21 cellular contexts compared by ENCODE assay signal in genomic region chr2:105879798-105880300, GRCh38.
DNase-seq lines count a peak whose midpoint lies in the region; ATAC-seq and TF ChIP-seq lines count a peak whose summit lies in the region.
"Had no signal": no experiment of that assay in that cellular context is flagged by ENCODE, and none has a peak within 500 bp of the region (broad histone marks: within the 10 kb centered on the region; RNA-seq: fewer than 3 reads in every experiment).

No MANE protein-coding gene starts in this region.

- H3K27me3 Mint-ChIP-seq in activated T-cell treated with anti-CD3 and anti-CD28 coated beads, Interleukin-2, amount 50 U/mL, for 24 hours: no peaks in the 10 kb centered on the region
- no peaks in the 10 kb centered on the region for H3K27me3 Mint-ChIP-seq in activated CD8-positive, alpha-beta T cell treated with anti-CD3 and anti-CD28 coated beads for 36 hours

- no peaks in the 10 kb centered on the region for H3K36me3 ChIP-seq in thoracic aorta
- H3K36me3 ChIP-seq: BE2C had no signal

- POLR2A ChIA-PET in activated CD8-positive, alpha-beta T cell treated with anti-CD3 and anti-CD28 coated beads for 36 hours (lab: Charles Lee): no interaction called here

- CTCF ChIA-PET in activated CD8-positive, alpha-beta T cell treated with anti-CD3 and anti-CD28 coated beads for 36 hours (lab: Charles Lee): interaction anchor here (1.0 to 1.8 kb wide), 3 partner anchors 19 to 205 kb away, joined by 3 to 4 read pairs (median 3); no protein-coding TSS in a partner anchor

- peaks cover 9 to 40% of the 10 kb centered on the region in 2 donors for H3K4me1 ChIP-seq in thoracic aorta (ENCODE audit: control insufficient read depth in 1 of 2, low read depth in 2 of 2)
- H3K4me1 ChIP-seq: BE2C had no signal

- peaks cover 96% of the 10 kb centered on the region for H3K4me1 Mint-ChIP-seq in activated T-cell treated with anti-CD3 and anti-CD28 coated beads, Interleukin-2, amount 50 U/mL, for 24 hours (ENCODE audit: low read depth)
- H3K4me1 Mint-ChIP-seq in activated CD8-positive, alpha-beta T cell treated with anti-CD3 and anti-CD28 coated beads for 36 hours (ENCODE audit: low read depth): peaks cover 86% of the 10 kb centered on the region

- no peak overlapping the region for H3K4me3 ChIP-seq in thoracic aorta
- H3K4me3 ChIP-seq: left ventricle myocardium inferior, psoas muscle had no signal

- H3K4me3 Mint-ChIP-seq in activated T-cell treated with anti-CD3 and anti-CD28 coated beads, Interleukin-2, amount 50 U/mL, for 24 hours: no peak overlapping the region
- H3K4me3 Mint-ChIP-seq in activated CD8-positive, alpha-beta T cell treated with anti-CD3 and anti-CD28 coated beads for 36 hours: no peak overlapping the region

- ATAC-seq in activated CD8-positive, alpha-beta T cell treated with anti-CD3 and anti-CD28 coated beads for 36 hours: no peak
- ATAC-seq in thoracic aorta (ENCODE audit: insufficient number of reproducible peaks, low FRiP score, low read depth): no peak
- ATAC-seq: PC-3, psoas muscle had no signal

- H3K36me3 Mint-ChIP-seq in activated T-cell treated with anti-CD3 and anti-CD28 coated beads, Interleukin-2, amount 50 U/mL, for 24 hours (ENCODE audit: low read depth): peaks cover 100% of the 10 kb centered on the region
- peaks cover 91% of the 10 kb centered on the region for H3K36me3 Mint-ChIP-seq in activated CD8-positive, alpha-beta T cell treated with anti-CD3 and anti-CD28 coated beads for 36 hours (ENCODE audit: low read depth)

- H3K27ac ChIP-seq in thoracic aorta: peak overlapping the region; percentile 11 to 27
- H3K27ac ChIP-seq: left ventricle myocardium inferior, psoas muscle had no signal

- H3K27ac Mint-ChIP-seq in activated T-cell treated with anti-CD3 and anti-CD28 coated beads, Interleukin-2, amount 50 U/mL, for 24 hours: peak overlapping the region; percentile 80
- peak overlapping the region; percentile 84 for H3K27ac Mint-ChIP-seq in activated CD8-positive, alpha-beta T cell treated with anti-CD3 and anti-CD28 coated beads for 36 hours

- H3K9me3 ChIP-seq in thoracic aorta: no peaks in the 10 kb centered on the region
- H3K9me3 ChIP-seq: BE2C had no signal

- TF ChIP-seq POLR2A in erythroblast (IDR thresholded peaks at IDR 0.05; ENCODE audit: low read length): no peak

- H3K27me3 ChIP-seq in thoracic aorta (replicated peaks; ENCODE audit: insufficient read depth): no peaks in the 10 kb centered on the region
- H3K27me3 ChIP-seq: BE2C had no signal

- no peak for TF ChIP-seq CTCF in activated CD8-positive, alpha-beta T cell treated with anti-CD3 and anti-CD28 coated beads for 36 hours (IDR thresholded peaks at IDR 0.05)
- TF ChIP-seq CTCF in thoracic aorta (IDR thresholded peaks at IDR 0.05) (no peak), GM20000 (IDR thresholded peaks at IDR 0.05; ENCODE audit: extremely low read depth, missing control alignments) (no peak)

- intact Hi-C loops in activated CD8-positive, alpha-beta T cell treated with anti-CD3 and anti-CD28 coated beads for 36 hours (cut with micrococcal nuclease): loop anchor here (5.0 kb wide), 1 partner anchor 47 kb away; no protein-coding TSS in a partner anchor

- DNase-seq in activated T-cell treated with anti-CD3 and anti-CD28 coated beads, Interleukin-2, amount 50 U/mL, for 24 hours: no peak
- no peak for DNase-seq in activated T-cell treated with anti-CD3 and anti-CD28 coated beads, Interleukin-2, amount 50 U/mL, for 48 hours
- DNase-seq in activated CD8-positive, alpha-beta T cell treated with anti-CD3 and anti-CD28 coated beads for 36 hours: no peak
- peak; percentile 6 for DNase-seq in kidney tubule cell (ENCODE audit: low spot score)
- no peak for DNase-seq in thoracic aorta (ENCODE audit: low spot score)
- no peak for DNase-seq in T-helper 1 cell
- no peak for DNase-seq in GM20000 (ENCODE audit: low spot score)
- no peak for DNase-seq in erythroblast (lab: John Stamatoyannopoulos, UW)
- DNase-seq: activated CD8-positive, alpha-beta memory T cell treated with anti-CD3 and anti-CD28 coated beads, Interleukin-2, amount 50 U/mL, for 48 hours; activated naive CD4-positive, alpha-beta T cell; BE2C; cerebellar nuclear complex; foreskin melanocyte; GOT3; left ventricle myocardium inferior; NCI-H1092 treated with DMSO at 0.1 percent for 48 hours; NCI-H1930; NCI-H345; PC-3; psoas muscle; SHP77 had no signal

- H3K9me3 Mint-ChIP-seq in activated T-cell treated with anti-CD3 and anti-CD28 coated beads, Interleukin-2, amount 50 U/mL, for 24 hours: no peaks in the 10 kb centered on the region
- no peaks in the 10 kb centered on the region for H3K9me3 Mint-ChIP-seq in activated CD8-positive, alpha-beta T cell treated with anti-CD3 and anti-CD28 coated beads for 36 hours
